ENCODE assay signal across 9 cellular contexts in genomic region chr12:132304866-132305265, GRCh38. TPM values are rescaled to one million over a fixed set of nuclear protein-coding genes. Genes with fewer than 3 reads are reported as not detected.
"Had no signal": no experiment of that assay in that cellular context is flagged by ENCODE, and none has a peak within 500 bp of the region (broad histone marks: within the 10 kb centered on the region; RNA-seq: fewer than 3 reads in every experiment).

No MANE protein-coding gene starts in this region.

RNA-seq across cellular contexts. Expression of gene GALNT9, which starts 24.5 kb away (rescaled TPM):
- total RNA-seq: activated naive CD8-positive, alpha-beta T cell treated with anti-CD3 and anti-CD28 coated beads for 36 hours; activated naive CD8-positive, alpha-beta T cell treated with anti-CD3 and anti-CD28 coated beads, Interleukin-2, amount 10 ng/mL, durations not matched to agents 7 days and 5 days; activated T-helper 1 cell treated with anti-CD3 and anti-CD28 coated beads, Interleukin-12 subunit alpha, Interleukin-12 subunit beta, Interleukin-2, Interleukin-4 antibody, amounts not matched to agents 30 ng/mL and 10 ng/mL and 1 ng/mL, durations not matched to agents 14 hours and 24 hours and 36 hours; activated T-helper 2 cell treated with anti-CD3 and anti-CD28 coated beads, Interferon-gamma antibody, Interleukin-2, Interleukin-4, amounts not matched to agents 10 μg/mL and 5 μg/mL and 100 μg/mL, durations not matched to agents 14 hours and 24 hours and 36 hours; ascending aorta; body of pancreas; bronchial epithelial cell; cardiac septum had no signal
- polyA plus RNA-seq: aorta had no signal
